Comparison of ENCODE assay signal across 21 cellular contexts in the genomic region with DNA sequence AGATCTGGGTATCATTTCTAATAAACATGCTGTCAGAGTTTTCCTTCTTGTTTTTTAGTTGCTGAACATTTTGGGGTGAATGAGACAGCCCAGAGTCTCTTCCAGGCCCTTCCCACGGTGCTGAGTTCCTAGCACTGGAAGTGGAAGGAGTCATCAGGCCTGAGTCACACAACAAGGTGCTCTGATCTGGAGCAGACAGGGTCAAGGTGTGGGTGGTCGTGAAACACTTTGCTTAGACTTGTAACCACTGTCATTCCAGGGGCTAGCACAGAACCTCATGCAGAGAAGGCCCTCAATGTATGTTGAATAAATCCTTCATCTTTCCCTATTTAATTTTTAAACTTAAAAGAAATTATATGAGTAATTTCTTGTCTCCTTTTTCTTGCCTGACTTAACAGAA.
DNase-seq lines count a peak whose midpoint lies in the region; ATAC-seq and TF ChIP-seq lines count a peak whose summit lies in the region.
"Had no signal": no experiment of that assay in that cellular context is flagged by ENCODE, and none has a peak within 500 bp of the region (broad histone marks: within the 10 kb centered on the region; RNA-seq: fewer than 3 reads in every experiment).

No MANE protein-coding gene starts in this region.

- H3K9ac ChIP-seq in OCI-LY3 (ENCODE audit: low read length): peak overlapping the region; percentile 39

- H3K4me3 ChIP-seq in OCI-LY3 (ENCODE audit: low read length) (no peak overlapping the region), fibroblast of mammary gland (ENCODE audit: control insufficient read depth, low read depth, low read length) (no peak overlapping the region)
- H3K4me3 ChIP-seq: colonic mucosa, esophagus muscularis mucosa, left lung, SK-N-MC, testis, uterus had no signal

- H3K27me3 ChIP-seq in OCI-LY3 (ENCODE audit: low read depth, low read length): no peaks in the 10 kb centered on the region
- H3K27me3 ChIP-seq: colonic mucosa, esophagus muscularis mucosa, left lung, testis had no signal

- peak overlapping the region in 1 of 2 donors; percentile 30 for H3K27ac Mint-ChIP-seq in activated naive CD4-positive, alpha-beta T cell treated with anti-CD3 and anti-CD28 coated beads, Interleukin-2, amount 50 U/mL, for 72 hours
- H3K27ac Mint-ChIP-seq in stimulated activated naive B cell treated with anti-CD40 and anti-IgM and Interleukin-4, amounts not matched to agents 10 μg/mL and 1 μg/mL and 100 μg/mL, for 72 hours: no peak overlapping the region
- H3K27ac Mint-ChIP-seq: activated T-cell treated with anti-CD3 and anti-CD28 coated beads, Interleukin-2, amount 50 U/mL, for 24 hours; stimulated activated memory B cell treated with anti-CD40 and anti-IgM and Interleukin-4, amounts not matched to agents 10 μg/mL and 1 μg/mL and 100 μg/mL, for 72 hours had no signal

- H3K27me3 Mint-ChIP-seq in stimulated activated naive B cell treated with anti-CD40 and anti-IgM and Interleukin-4, amounts not matched to agents 10 μg/mL and 1 μg/mL and 100 μg/mL, for 72 hours: no peaks in the 10 kb centered on the region
- H3K27me3 Mint-ChIP-seq: activated T-cell treated with anti-CD3 and anti-CD28 coated beads, Interleukin-2, amount 50 U/mL, for 24 hours; stimulated activated memory B cell treated with anti-CD40 and anti-IgM and Interleukin-4, amounts not matched to agents 10 μg/mL and 1 μg/mL and 100 μg/mL, for 72 hours had no signal

- no peaks in the 10 kb centered on the region; the same call in 1 of the 2 replicates for H3K9me3 ChIP-seq in OCI-LY3 (ENCODE audit: insufficient read depth, low read length)
- H3K9me3 ChIP-seq: colonic mucosa, esophagus muscularis mucosa, testis, uterus had no signal

- H3K79me2 ChIP-seq in OCI-LY3 (ENCODE audit: low read length): no peaks in the 10 kb centered on the region

- H3K4me1 Mint-ChIP-seq in stimulated activated naive B cell treated with anti-CD40 and anti-IgM and Interleukin-4, amounts not matched to agents 10 μg/mL and 1 μg/mL and 100 μg/mL, for 72 hours: peaks cover 12 to 13% of the 10 kb centered on the region in 2 donors
- H3K4me1 Mint-ChIP-seq: immature natural killer cell; stimulated activated memory B cell treated with anti-CD40 and anti-IgM and Interleukin-4, amounts not matched to agents 10 μg/mL and 1 μg/mL and 100 μg/mL, for 72 hours had no signal

- H3K4me3 Mint-ChIP-seq in stimulated activated naive B cell treated with anti-CD40 and anti-IgM and Interleukin-4, amounts not matched to agents 10 μg/mL and 1 μg/mL and 100 μg/mL, for 72 hours: no peak overlapping the region
- H3K4me3 Mint-ChIP-seq: activated T-cell treated with anti-CD3 and anti-CD28 coated beads, Interleukin-2, amount 50 U/mL, for 24 hours; immature natural killer cell; stimulated activated memory B cell treated with anti-CD40 and anti-IgM and Interleukin-4, amounts not matched to agents 10 μg/mL and 1 μg/mL and 100 μg/mL, for 72 hours had no signal

- H3K27ac ChIP-seq in OCI-LY3 (ENCODE audit: low read length): peak overlapping the region; percentile 81
- H3K27ac ChIP-seq: colonic mucosa, esophagus muscularis mucosa, left lung, SK-N-MC, testis, uterus had no signal

- no peaks in the 10 kb centered on the region for H4K20me1 ChIP-seq in OCI-LY3 (ENCODE audit: insufficient read depth, low read length)

- peaks cover 5% of the 10 kb centered on the region for H3K36me3 ChIP-seq in OCI-LY3 (replicated peaks; ENCODE audit: low read depth, low read length)
- H3K36me3 ChIP-seq: colonic mucosa, esophagus muscularis mucosa, left lung, uterus had no signal

- H3K36me3 Mint-ChIP-seq in activated naive CD4-positive, alpha-beta T cell treated with anti-CD3 and anti-CD28 coated beads, Interleukin-2, amount 50 U/mL, for 72 hours: peaks cover 9 to 13% of the 10 kb centered on the region in 2 donors
- H3K36me3 Mint-ChIP-seq in stimulated activated naive B cell treated with anti-CD40 and anti-IgM and Interleukin-4, amounts not matched to agents 10 μg/mL and 1 μg/mL and 100 μg/mL, for 72 hours: peaks cover 5 to 14% of the 10 kb centered on the region in 2 donors
- H3K36me3 Mint-ChIP-seq: immature natural killer cell had no signal

- DNase-seq in activated naive CD4-positive, alpha-beta T cell treated with anti-CD3 and anti-CD28 coated beads, Interleukin-2, amount 50 U/mL, for 72 hours (ENCODE audit: low spot score in 2 of 2): no peak
- DNase-seq in activated naive CD4-positive, alpha-beta T cell treated with Interleukin-2 at 50 U/mL for 16 hours: no peak
- DNase-seq in fibroblast of mammary gland (ENCODE audit: low read depth) (peak; percentile 28), anterior cingulate cortex (lab: John Stamatoyannopoulos, UW) (no peak)
- no peak for DNase-seq in stimulated activated naive B cell treated with anti-CD40 and anti-IgM and Interleukin-4, amounts not matched to agents 10 μg/mL and 1 μg/mL and 100 μg/mL, for 72 hours
- DNase-seq in effector CD8-positive, alpha-beta T cell (lab: John Stamatoyannopoulos, UW): no peak
- DNase-seq: activated CD4-positive, alpha-beta T cell treated with anti-CD3 and anti-CD28 coated beads for 4 hours; activated naive CD4-positive, alpha-beta T cell; activated T-cell treated with anti-CD3 and anti-CD28 coated beads, Interleukin-2, amount 50 U/mL, for 24 hours; colonic mucosa; immature natural killer cell; left lung; posterior cingulate gyrus; stimulated activated CD4-positive, alpha-beta T cell treated with anti-CD3 and anti-CD28 coated beads, Interleukin-4, amount 100 ng/mL, for 24 hours; testis; uterus had no signal

- TF ChIP-seq CTCF in OCI-LY3 (IDR thresholded peaks at IDR 0.05; ENCODE audit: low read depth, low read length): no peak
- no peak for TF ChIP-seq CTCF in fibroblast of mammary gland (conservative IDR thresholded peaks at IDR 0.05; ENCODE audit: control insufficient read depth, insufficient read depth, low read depth, low read length)

- H2AFZ ChIP-seq in OCI-LY3 (ENCODE audit: low read depth, low read length): no peak overlapping the region; the same call in 1 of the 2 replicates

- peaks cover 4 to 8% of the 10 kb centered on the region in 2 donors for H3K9me3 Mint-ChIP-seq in activated naive CD4-positive, alpha-beta T cell treated with anti-CD3 and anti-CD28 coated beads, Interleukin-2, amount 50 U/mL, for 72 hours
- H3K9me3 Mint-ChIP-seq in stimulated activated naive B cell treated with anti-CD40 and anti-IgM and Interleukin-4, amounts not matched to agents 10 μg/mL and 1 μg/mL and 100 μg/mL, for 72 hours: peaks cover 9 to 10% of the 10 kb centered on the region in 2 donors
- H3K9me3 Mint-ChIP-seq: immature natural killer cell had no signal

- ATAC-seq in activated naive CD4-positive, alpha-beta T cell treated with anti-CD3 and anti-CD28 coated beads, Interleukin-2, amount 50 U/mL, for 72 hours: peak; percentile 49 to 57
- peak; percentile 52 to 58 for ATAC-seq in stimulated activated naive B cell treated with anti-CD40 and anti-IgM and Interleukin-4, amounts not matched to agents 10 μg/mL and 1 μg/mL and 100 μg/mL, for 72 hours (replicated peaks)
- ATAC-seq in HG02763 (IDR thresholded peaks at IDR 0.05; ENCODE audit: unreplicated experiment): no peak
- ATAC-seq: stimulated activated memory B cell treated with anti-CD40 and anti-IgM and Interleukin-4, amounts not matched to agents 10 μg/mL and 1 μg/mL and 100 μg/mL, for 72 hours had no signal

- H3K4me2 ChIP-seq in OCI-LY3 (ENCODE audit: low read length): peak overlapping the region; percentile 51

- H3K4me1 ChIP-seq in OCI-LY3 (ENCODE audit: low read length): peaks cover 35% of the 10 kb centered on the region
- H3K4me1 ChIP-seq: colonic mucosa, left lung, testis, uterus had no signal
